In the genomic region with DNA sequence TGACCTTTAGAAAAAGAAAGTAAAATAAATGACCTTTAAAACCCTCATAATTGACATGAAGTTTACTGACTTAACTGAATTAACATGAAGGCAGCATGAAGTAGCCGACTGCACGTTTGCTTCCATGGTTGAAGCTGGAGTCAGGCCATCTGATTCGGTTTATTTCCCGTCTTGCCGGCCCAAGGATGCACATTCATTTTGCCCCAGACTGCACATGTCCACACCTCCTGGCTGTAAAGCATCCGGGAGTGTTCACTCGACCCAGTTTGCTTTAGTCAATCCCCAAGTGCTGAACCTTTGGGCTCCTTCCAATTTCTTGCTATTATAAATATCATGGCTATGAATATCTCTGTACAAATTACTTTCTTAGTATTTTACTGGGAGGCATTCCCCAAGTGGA, we compare ENCODE assay signal across 19 cellular contexts. TPM values are rescaled to one million over a fixed set of nuclear protein-coding genes. Genes with fewer than 3 reads are reported as not detected.
A peak's percentile ranks its signal among the peaks of the same experiment; 100 is the strongest.
DNase-seq lines count a peak whose midpoint lies in the region; ATAC-seq and TF ChIP-seq lines count a peak whose summit lies in the region.
"Had no signal": no experiment of that assay in that cellular context is flagged by ENCODE, and none has a peak within 500 bp of the region (broad histone marks: within the 10 kb centered on the region; RNA-seq: fewer than 3 reads in every experiment).

No MANE protein-coding gene starts in this region.

- CTCF ChIA-PET in SK-N-SH (lab: Yijun Ruan, JAX): interaction anchor here (1.1 to 11.8 kb wide), 5 partner anchors 10 to 57 kb away, joined by 3 to 230 read pairs (median 4); no protein-coding TSS in a partner anchor

- intact Hi-C loops in uterus (cut with DNase I; ENCODE audit: low total_unique reads): no loop called here

- H2AFZ ChIP-seq in SK-N-SH (ENCODE audit: low read depth): no peak overlapping the region

- TF ChIP-seq CTCF in SK-N-SH (IDR thresholded peaks at IDR 0.05): no peak
- TF ChIP-seq CTCF in fibroblast of villous mesenchyme (IDR thresholded peaks at IDR 0.05; ENCODE audit: insufficient read depth, low read depth, low read length): no peak
- TF ChIP-seq CTCF in uterus (IDR thresholded peaks at IDR 0.05): no peak
- no peak for TF ChIP-seq CTCF in GM20000 (IDR thresholded peaks at IDR 0.05; ENCODE audit: extremely low read depth, missing control alignments)

- H3K4me1 ChIP-seq in SK-N-SH (ENCODE audit: control insufficient read depth in 1 of 2, insufficient read depth in 2 of 2, low read depth in 1 of 2, low read length in 1 of 2): peaks cover 0 to 54% of the 10 kb centered on the region in 2 experiments; a peak in 2 of 4 replicates
- peaks cover 17 to 31% of the 10 kb centered on the region in 2 donors for H3K4me1 ChIP-seq in uterus

- TF ChIP-seq EP300 in SK-N-SH (IDR thresholded peaks at IDR 0.05; ENCODE audit: borderline replicate concordance in 1 of 2, low read depth in 1 of 2, low read length in 1 of 2): no peak

- H3K4me2 ChIP-seq in SK-N-SH: no peak overlapping the region

- no peak overlapping the region for H3K4me3 ChIP-seq in SK-N-SH (ENCODE audit: low read depth in 2 of 2, low read length in 1 of 2)
- no peak overlapping the region for H3K4me3 ChIP-seq in fibroblast of villous mesenchyme (ENCODE audit: low read depth, low read length)
- no peak overlapping the region for H3K4me3 ChIP-seq in uterus
- H3K4me3 ChIP-seq: tibial artery had no signal

- TF ChIP-seq POLR2A in uterus (IDR thresholded peaks at IDR 0.05): no peak

- H3K9me2 ChIP-seq in SK-N-SH: no peaks in the 10 kb centered on the region

- DNase-seq in SK-N-SH (no peak), fibroblast of villous mesenchyme (ENCODE audit: low read depth) (peak; percentile 30), myocyte (ENCODE audit: low read depth) (peak; percentile 51), uterus (peak; percentile 59 to 64), GM20000 (ENCODE audit: low spot score) (no peak), NCI-H1092 treated with DMSO at 0.1 percent for 48 hours (lab: John Stamatoyannopoulos, UW) (no peak), anterior cingulate cortex (lab: John Stamatoyannopoulos, UW) (no peak)
- DNase-seq: activated CD4-positive, alpha-beta T cell treated with anti-CD3 and anti-CD28 coated beads for 1 hour; activated naive CD8-positive, alpha-beta T cell treated with anti-CD3 and anti-CD28 coated beads for 36 hours; immature natural killer cell; NCI-H1930; NCI-H510A treated with DMSO at 0.1 percent for 48 hours; stimulated activated CD4-positive, alpha-beta T cell treated with anti-CD3 and anti-CD28 coated beads, Interleukin-1b, Interleukin-23, amount 100 ng/mL, for 48 hours; T-helper 2 cell had no signal

- H3K9ac ChIP-seq in SK-N-SH: no peak overlapping the region

- no peaks in the 10 kb centered on the region for H4K20me1 ChIP-seq in SK-N-SH (ENCODE audit: insufficient read depth)

- H3F3A ChIP-seq in SK-N-SH (replicated peaks; ENCODE audit: insufficient read depth): peaks cover 3% of the 10 kb centered on the region

- H3K27ac ChIP-seq in SK-N-SH (ENCODE audit: low read depth in 2 of 2, low read length in 1 of 2) (no peak overlapping the region), uterus (peak overlapping the region; percentile 72 to 92)
- H3K27ac ChIP-seq: 22Rv1 had no signal

- no peaks in the 10 kb centered on the region for H3K9me3 ChIP-seq in SK-N-SH
- no peaks in the 10 kb centered on the region for H3K9me3 ChIP-seq in uterus
- H3K9me3 ChIP-seq: tibial artery had no signal

- 47% methylated on average over 7 of the region's 7 CpGs for WGBS in SK-N-SH (ENCODE audit: low lambda C conversion rate)

- ATAC-seq in SK-N-SH treated with all-trans-retinoic acid at 6 μM for 48 hours: peak; percentile 36
- ATAC-seq: Panc1 had no signal

- POLR2A ChIA-PET in SK-N-SH (lab: Yijun Ruan, JAX): no interaction called here

- H3K79me2 ChIP-seq in SK-N-SH (ENCODE audit: insufficient read depth): no peaks in the 10 kb centered on the region

- TF ChIP-seq RAD21 in SK-N-SH (IDR thresholded peaks at IDR 0.05; ENCODE audit: low read length): no peak

- H3K27me3 ChIP-seq in SK-N-SH (ENCODE audit: insufficient read depth) (no peaks in the 10 kb centered on the region), uterus (no peaks in the 10 kb centered on the region)
- H3K27me3 ChIP-seq: tibial artery had no signal

- H3K36me3 ChIP-seq in SK-N-SH (replicated peaks in 1 of 2; ENCODE audit: control insufficient read depth in 1 of 2, insufficient read depth in 2 of 2, low read length in 1 of 2): no peaks in the 10 kb centered on the region
- H3K36me3 ChIP-seq in uterus: no peaks in the 10 kb centered on the region
- H3K36me3 ChIP-seq: tibial artery had no signal

TF ChIP-seq in SK-N-SH treated with all-trans-retinoic acid at 6 μM for 48 hours, 23 proteins besides CTCF, POLR2A, EP300 and RAD21:
- no peak for TF ChIP-seq BACH2 (CRISPR knock-in tag; IDR thresholded peaks at IDR 0.05; ENCODE audit: borderline replicate concordance)

TF ChIP-seq in SK-N-SH, 30 proteins besides CTCF, POLR2A, EP300 and RAD21:
- TF ChIP-seq, protein P1, sequence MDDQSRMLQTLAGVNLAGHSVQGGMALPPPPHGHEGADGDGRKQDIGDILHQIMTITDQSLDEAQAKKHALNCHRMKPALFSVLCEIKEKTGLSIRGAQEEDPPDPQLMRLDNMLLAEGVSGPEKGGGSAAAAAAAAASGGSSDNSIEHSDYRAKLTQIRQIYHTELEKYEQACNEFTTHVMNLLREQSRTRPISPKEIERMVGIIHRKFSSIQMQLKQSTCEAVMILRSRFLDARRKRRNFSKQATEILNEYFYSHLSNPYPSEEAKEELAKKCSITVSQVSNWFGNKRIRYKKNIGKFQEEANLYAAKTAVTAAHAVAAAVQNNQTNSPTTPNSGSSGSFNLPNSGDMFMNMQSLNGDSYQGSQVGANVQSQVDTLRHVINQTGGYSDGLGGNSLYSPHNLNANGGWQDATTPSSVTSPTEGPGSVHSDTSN (IDR thresholded peaks at IDR 0.05): no peak
- TF ChIP-seq CHD2 (IDR thresholded peaks at IDR 0.05; ENCODE audit: low read length, partially characterized antibody) (no peak), NRF1 (IDR thresholded peaks at IDR 0.05; ENCODE audit: low read depth, low read length) (no peak), FOXJ3 (CRISPR knock-in tag; IDR thresholded peaks at IDR 0.05) (no peak), GATA2 (CRISPR knock-in tag; IDR thresholded peaks at IDR 0.05) (no peak), EZH2phosphoT487 (IDR thresholded peaks at IDR 0.05; ENCODE audit: borderline replicate concordance, low read depth) (no peak), MXI1 (IDR thresholded peaks at IDR 0.05; ENCODE audit: low read depth, low read length) (no peak), RXRA (IDR thresholded peaks at IDR 0.05; ENCODE audit: borderline replicate concordance, low read depth) (no peak), FOXM1 (IDR thresholded peaks at IDR 0.05; ENCODE audit: low read depth) (no peak)
- TF ChIP-seq, protein P2, sequence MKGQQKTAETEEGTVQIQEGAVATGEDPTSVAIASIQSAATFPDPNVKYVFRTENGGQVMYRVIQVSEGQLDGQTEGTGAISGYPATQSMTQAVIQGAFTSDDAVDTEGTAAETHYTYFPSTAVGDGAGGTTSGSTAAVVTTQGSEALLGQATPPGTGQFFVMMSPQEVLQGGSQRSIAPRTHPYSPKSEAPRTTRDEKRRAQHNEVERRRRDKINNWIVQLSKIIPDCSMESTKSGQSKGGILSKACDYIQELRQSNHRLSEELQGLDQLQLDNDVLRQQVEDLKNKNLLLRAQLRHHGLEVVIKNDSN (IDR thresholded peaks at IDR 0.05; ENCODE audit: borderline replicate concordance, low read depth): no peak
- TF ChIP-seq, protein P3, sequence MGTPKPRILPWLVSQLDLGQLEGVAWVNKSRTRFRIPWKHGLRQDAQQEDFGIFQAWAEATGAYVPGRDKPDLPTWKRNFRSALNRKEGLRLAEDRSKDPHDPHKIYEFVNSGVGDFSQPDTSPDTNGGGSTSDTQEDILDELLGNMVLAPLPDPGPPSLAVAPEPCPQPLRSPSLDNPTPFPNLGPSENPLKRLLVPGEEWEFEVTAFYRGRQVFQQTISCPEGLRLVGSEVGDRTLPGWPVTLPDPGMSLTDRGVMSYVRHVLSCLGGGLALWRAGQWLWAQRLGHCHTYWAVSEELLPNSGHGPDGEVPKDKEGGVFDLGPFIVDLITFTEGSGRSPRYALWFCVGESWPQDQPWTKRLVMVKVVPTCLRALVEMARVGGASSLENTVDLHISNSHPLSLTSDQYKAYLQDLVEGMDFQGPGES (IDR thresholded peaks at IDR 0.05; ENCODE audit: low read depth, low read length): no peak
- TF ChIP-seq, protein P4, sequence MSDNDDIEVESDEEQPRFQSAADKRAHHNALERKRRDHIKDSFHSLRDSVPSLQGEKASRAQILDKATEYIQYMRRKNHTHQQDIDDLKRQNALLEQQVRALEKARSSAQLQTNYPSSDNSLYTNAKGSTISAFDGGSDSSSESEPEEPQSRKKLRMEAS (IDR thresholded peaks at IDR 0.05; ENCODE audit: low read depth): no peak
- TF ChIP-seq, protein P5, sequence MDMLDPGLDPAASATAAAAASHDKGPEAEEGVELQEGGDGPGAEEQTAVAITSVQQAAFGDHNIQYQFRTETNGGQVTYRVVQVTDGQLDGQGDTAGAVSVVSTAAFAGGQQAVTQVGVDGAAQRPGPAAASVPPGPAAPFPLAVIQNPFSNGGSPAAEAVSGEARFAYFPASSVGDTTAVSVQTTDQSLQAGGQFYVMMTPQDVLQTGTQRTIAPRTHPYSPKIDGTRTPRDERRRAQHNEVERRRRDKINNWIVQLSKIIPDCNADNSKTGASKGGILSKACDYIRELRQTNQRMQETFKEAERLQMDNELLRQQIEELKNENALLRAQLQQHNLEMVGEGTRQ (IDR thresholded peaks at IDR 0.05; ENCODE audit: borderline replicate concordance, low read depth, low read length): no peak
TF ChIP-seq in SK-N-SH: peak in this region for 0.

RNA-seq across cellular contexts. Expression of a gene that starts 17.7 kb away (rescaled TPM):
- 11.3 and 16.9 TPM in 2 replicates for polyA plus RNA-seq in SK-N-SH (2012; rRNA removed)
- 7.1 and 10.0 TPM in 2 replicates for polyA plus RNA-seq in SK-N-SH (2012; cell fraction: cytosol; rRNA removed)
- polyA plus RNA-seq in SK-N-SH (2012; cell fraction: nucleus; rRNA removed): 43.6 and 49.5 TPM in 2 replicates
- total RNA-seq in fibroblast of villous mesenchyme (1.9 and 5.2 TPM in 2 replicates), myocyte (15.5 and 29.3 TPM in 2 replicates), uterus (10 to 100 TPM; 12.6 to 57.4 (median 37.8) TPM)
- polyA plus RNA-seq in myocyte (2012): 11.0 TPM
- polyA plus RNA-seq: CD8-positive, alpha-beta memory T cell; immature natural killer cell had no signal

Comparison
In these comparisons a context has a peak if more than half of its experiments do, and no peak if none do; other contexts are left out.
1. DNase-seq: peak in fibroblast of villous mesenchyme (single experiment), myocyte (single experiment) and uterus (2 of 2); none in SK-N-SH (single experiment), GM20000 (single experiment), NCI-H1092 treated with DMSO at 0.1 percent for 48 hours (single experiment) and anterior cingulate cortex (0 of 58).
2. H3K27ac ChIP-seq: peak in uterus (2 of 2); none in SK-N-SH (0 of 2).